ENCODE assay signal across 1 cellular context in genomic region chr3:106161236-106161635, GRCh38.
TF ChIP-seq lines count a peak whose summit lies in the region.

No MANE protein-coding gene starts in this region.

TF ChIP-seq in H1, 55 proteins besides CTCF, POLR2A, EP300 and RAD21 (continued from another document):
- no peak for TF ChIP-seq GTF2F1 (IDR thresholded peaks at IDR 0.05; ENCODE audit: borderline replicate concordance, low read depth, low read length)
TF ChIP-seq in H1: peak in this region for 0.
